In the genomic region with DNA sequence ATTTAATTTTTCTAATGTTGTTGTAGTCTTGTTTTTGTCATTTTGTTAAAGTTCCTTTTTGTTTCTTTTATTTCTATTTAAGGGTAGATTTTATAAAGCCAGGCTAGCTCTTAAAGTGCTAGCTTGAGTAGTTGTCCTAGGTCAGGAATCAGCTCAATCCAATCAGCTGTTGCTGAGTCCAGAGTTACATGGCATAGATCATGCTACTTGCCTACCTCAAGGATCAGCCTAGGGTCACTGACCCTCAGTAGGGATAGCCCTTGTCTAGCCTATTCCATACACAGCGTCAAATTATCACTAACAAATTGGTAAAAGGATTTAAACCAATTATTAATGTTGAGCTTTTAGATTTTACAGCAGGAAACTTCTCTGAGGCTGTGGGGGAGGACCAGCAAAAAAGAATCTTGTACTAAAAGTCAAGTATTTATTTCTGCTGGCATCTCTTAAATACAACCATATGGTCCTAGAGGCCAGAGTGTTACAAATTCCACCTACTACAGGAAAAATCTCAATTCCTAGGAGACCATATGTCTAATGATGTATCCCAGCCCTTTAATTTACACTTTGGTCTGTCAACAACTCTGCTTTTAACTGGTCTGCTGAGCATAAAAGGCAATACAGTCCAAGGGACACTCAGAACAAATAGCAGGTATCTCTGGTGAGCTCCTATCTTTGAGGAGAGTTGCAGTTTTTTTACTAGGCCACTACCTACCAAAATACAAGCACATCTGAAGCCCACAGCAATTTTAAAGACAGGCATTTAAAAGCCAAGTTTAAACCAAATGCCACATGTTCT, we compare ENCODE assay signal across 1 cellular context.
TF ChIP-seq lines count a peak whose summit lies in the region.

No MANE protein-coding gene starts in this region.

TF ChIP-seq in HepG2, 621 proteins besides CTCF, POLR2A, EP300 and RAD21 (continued from another document and continues in another):
- TF ChIP-seq, protein P1, sequence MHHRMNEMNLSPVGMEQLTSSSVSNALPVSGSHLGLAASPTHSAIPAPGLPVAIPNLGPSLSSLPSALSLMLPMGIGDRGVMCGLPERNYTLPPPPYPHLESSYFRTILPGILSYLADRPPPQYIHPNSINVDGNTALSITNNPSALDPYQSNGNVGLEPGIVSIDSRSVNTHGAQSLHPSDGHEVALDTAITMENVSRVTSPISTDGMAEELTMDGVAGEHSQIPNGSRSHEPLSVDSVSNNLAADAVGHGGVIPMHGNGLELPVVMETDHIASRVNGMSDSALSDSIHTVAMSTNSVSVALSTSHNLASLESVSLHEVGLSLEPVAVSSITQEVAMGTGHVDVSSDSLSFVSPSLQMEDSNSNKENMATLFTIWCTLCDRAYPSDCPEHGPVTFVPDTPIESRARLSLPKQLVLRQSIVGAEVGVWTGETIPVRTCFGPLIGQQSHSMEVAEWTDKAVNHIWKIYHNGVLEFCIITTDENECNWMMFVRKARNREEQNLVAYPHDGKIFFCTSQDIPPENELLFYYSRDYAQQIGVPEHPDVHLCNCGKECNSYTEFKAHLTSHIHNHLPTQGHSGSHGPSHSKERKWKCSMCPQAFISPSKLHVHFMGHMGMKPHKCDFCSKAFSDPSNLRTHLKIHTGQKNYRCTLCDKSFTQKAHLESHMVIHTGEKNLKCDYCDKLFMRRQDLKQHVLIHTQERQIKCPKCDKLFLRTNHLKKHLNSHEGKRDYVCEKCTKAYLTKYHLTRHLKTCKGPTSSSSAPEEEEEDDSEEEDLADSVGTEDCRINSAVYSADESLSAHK (CRISPR knock-in tag; IDR thresholded peaks at IDR 0.05; ENCODE audit: borderline replicate concordance) = no peak
- TF ChIP-seq ARNTL (CRISPR knock-in tag; IDR thresholded peaks at IDR 0.05) (no peak), ZNF614 (CRISPR knock-in tag; IDR thresholded peaks at IDR 0.05; ENCODE audit: borderline replicate concordance) (no peak), NBN (conservative IDR thresholded peaks at IDR 0.05) (no peak), ZNF891 (CRISPR knock-in tag; IDR thresholded peaks at IDR 0.05) (no peak), ZIK1 (CRISPR knock-in tag; IDR thresholded peaks at IDR 0.05; ENCODE audit: borderline replicate concordance, low read depth) (no peak), ZNF761 (CRISPR knock-in tag; conservative IDR thresholded peaks at IDR 0.05) (no peak), EZH2 (conservative IDR thresholded peaks at IDR 0.05; ENCODE audit: low read depth, low read length) (no peak), ZNF883 (CRISPR knock-in tag; IDR thresholded peaks at IDR 0.05; ENCODE audit: not compliant biosample characterization) (no peak), RBM39 (IDR thresholded peaks at IDR 0.05; ENCODE audit: low read depth, low read length, poor library complexity, severe bottlenecking) (no peak), ZNF232 (CRISPR knock-in tag; IDR thresholded peaks at IDR 0.05; ENCODE audit: borderline replicate concordance) (no peak), KDM3A (CRISPR knock-in tag; IDR thresholded peaks at IDR 0.05; ENCODE audit: low read depth) (no peak), ZNF33A (CRISPR knock-in tag; IDR thresholded peaks at IDR 0.05; ENCODE audit: borderline replicate concordance) (no peak), RARA (CRISPR knock-in tag; IDR thresholded peaks at IDR 0.05) (no peak), HNF4A (CRISPR knock-in tag; IDR thresholded peaks at IDR 0.05) (peak; percentile 50), ZNF253 (CRISPR knock-in tag; IDR thresholded peaks at IDR 0.05; ENCODE audit: borderline replicate concordance) (no peak), ZNF747 (CRISPR knock-in tag; IDR thresholded peaks at IDR 0.05; ENCODE audit: borderline replicate concordance) (no peak), ZNF441 (CRISPR knock-in tag; IDR thresholded peaks at IDR 0.05; ENCODE audit: borderline replicate concordance) (no peak), MIER3 (CRISPR knock-in tag; IDR thresholded peaks at IDR 0.05; ENCODE audit: borderline replicate concordance) (no peak), FOXK1 (CRISPR knock-in tag; IDR thresholded peaks at IDR 0.05; ENCODE audit: borderline replicate concordance, low read depth) (no peak), TCF7 (IDR thresholded peaks at IDR 0.05; ENCODE audit: low read depth) (0 out of 2 replicates have a peak, but pooled peaks have one; percentile 6), SETDB1 (CRISPR knock-in tag; IDR thresholded peaks at IDR 0.05; ENCODE audit: borderline replicate concordance) (no peak)
- TF ChIP-seq, protein P2, sequence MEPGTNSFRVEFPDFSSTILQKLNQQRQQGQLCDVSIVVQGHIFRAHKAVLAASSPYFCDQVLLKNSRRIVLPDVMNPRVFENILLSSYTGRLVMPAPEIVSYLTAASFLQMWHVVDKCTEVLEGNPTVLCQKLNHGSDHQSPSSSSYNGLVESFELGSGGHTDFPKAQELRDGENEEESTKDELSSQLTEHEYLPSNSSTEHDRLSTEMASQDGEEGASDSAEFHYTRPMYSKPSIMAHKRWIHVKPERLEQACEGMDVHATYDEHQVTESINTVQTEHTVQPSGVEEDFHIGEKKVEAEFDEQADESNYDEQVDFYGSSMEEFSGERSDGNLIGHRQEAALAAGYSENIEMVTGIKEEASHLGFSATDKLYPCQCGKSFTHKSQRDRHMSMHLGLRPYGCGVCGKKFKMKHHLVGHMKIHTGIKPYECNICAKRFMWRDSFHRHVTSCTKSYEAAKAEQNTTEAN (CRISPR knock-in tag; conservative IDR thresholded peaks at IDR 0.05) = no peak
- TF ChIP-seq, protein P3, sequence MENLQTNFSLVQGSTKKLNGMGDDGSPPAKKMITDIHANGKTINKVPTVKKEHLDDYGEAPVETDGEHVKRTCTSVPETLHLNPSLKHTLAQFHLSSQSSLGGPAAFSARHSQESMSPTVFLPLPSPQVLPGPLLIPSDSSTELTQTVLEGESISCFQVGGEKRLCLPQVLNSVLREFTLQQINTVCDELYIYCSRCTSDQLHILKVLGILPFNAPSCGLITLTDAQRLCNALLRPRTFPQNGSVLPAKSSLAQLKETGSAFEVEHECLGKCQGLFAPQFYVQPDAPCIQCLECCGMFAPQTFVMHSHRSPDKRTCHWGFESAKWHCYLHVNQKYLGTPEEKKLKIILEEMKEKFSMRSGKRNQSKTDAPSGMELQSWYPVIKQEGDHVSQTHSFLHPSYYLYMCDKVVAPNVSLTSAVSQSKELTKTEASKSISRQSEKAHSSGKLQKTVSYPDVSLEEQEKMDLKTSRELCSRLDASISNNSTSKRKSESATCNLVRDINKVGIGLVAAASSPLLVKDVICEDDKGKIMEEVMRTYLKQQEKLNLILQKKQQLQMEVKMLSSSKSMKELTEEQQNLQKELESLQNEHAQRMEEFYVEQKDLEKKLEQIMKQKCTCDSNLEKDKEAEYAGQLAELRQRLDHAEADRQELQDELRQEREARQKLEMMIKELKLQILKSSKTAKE (CRISPR knock-in tag; IDR thresholded peaks at IDR 0.05; ENCODE audit: borderline replicate concordance) = no peak
- TF ChIP-seq, protein P4, sequence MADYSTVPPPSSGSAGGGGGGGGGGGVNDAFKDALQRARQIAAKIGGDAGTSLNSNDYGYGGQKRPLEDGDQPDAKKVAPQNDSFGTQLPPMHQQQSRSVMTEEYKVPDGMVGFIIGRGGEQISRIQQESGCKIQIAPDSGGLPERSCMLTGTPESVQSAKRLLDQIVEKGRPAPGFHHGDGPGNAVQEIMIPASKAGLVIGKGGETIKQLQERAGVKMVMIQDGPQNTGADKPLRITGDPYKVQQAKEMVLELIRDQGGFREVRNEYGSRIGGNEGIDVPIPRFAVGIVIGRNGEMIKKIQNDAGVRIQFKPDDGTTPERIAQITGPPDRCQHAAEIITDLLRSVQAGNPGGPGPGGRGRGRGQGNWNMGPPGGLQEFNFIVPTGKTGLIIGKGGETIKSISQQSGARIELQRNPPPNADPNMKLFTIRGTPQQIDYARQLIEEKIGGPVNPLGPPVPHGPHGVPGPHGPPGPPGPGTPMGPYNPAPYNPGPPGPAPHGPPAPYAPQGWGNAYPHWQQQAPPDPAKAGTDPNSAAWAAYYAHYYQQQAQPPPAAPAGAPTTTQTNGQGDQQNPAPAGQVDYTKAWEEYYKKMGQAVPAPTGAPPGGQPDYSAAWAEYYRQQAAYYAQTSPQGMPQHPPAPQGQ (CRISPR knock-in tag; IDR thresholded peaks at IDR 0.05; ENCODE audit: borderline replicate concordance) = no peak
- TF ChIP-seq, protein P5, sequence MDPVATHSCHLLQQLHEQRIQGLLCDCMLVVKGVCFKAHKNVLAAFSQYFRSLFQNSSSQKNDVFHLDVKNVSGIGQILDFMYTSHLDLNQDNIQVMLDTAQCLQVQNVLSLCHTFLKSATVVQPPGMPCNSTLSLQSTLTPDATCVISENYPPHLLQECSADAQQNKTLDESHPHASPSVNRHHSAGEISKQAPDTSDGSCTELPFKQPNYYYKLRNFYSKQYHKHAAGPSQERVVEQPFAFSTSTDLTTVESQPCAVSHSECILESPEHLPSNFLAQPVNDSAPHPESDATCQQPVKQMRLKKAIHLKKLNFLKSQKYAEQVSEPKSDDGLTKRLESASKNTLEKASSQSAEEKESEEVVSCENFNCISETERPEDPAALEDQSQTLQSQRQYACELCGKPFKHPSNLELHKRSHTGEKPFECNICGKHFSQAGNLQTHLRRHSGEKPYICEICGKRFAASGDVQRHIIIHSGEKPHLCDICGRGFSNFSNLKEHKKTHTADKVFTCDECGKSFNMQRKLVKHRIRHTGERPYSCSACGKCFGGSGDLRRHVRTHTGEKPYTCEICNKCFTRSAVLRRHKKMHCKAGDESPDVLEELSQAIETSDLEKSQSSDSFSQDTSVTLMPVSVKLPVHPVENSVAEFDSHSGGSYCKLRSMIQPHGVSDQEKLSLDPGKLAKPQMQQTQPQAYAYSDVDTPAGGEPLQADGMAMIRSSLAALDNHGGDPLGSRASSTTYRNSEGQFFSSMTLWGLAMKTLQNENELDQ (CRISPR knock-in tag; IDR thresholded peaks at IDR 0.05; ENCODE audit: borderline replicate concordance) = no peak
- TF ChIP-seq, protein P6, sequence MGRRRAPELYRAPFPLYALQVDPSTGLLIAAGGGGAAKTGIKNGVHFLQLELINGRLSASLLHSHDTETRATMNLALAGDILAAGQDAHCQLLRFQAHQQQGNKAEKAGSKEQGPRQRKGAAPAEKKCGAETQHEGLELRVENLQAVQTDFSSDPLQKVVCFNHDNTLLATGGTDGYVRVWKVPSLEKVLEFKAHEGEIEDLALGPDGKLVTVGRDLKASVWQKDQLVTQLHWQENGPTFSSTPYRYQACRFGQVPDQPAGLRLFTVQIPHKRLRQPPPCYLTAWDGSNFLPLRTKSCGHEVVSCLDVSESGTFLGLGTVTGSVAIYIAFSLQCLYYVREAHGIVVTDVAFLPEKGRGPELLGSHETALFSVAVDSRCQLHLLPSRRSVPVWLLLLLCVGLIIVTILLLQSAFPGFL (CRISPR knock-in tag; IDR thresholded peaks at IDR 0.05) = no peak
- TF ChIP-seq, protein P7, sequence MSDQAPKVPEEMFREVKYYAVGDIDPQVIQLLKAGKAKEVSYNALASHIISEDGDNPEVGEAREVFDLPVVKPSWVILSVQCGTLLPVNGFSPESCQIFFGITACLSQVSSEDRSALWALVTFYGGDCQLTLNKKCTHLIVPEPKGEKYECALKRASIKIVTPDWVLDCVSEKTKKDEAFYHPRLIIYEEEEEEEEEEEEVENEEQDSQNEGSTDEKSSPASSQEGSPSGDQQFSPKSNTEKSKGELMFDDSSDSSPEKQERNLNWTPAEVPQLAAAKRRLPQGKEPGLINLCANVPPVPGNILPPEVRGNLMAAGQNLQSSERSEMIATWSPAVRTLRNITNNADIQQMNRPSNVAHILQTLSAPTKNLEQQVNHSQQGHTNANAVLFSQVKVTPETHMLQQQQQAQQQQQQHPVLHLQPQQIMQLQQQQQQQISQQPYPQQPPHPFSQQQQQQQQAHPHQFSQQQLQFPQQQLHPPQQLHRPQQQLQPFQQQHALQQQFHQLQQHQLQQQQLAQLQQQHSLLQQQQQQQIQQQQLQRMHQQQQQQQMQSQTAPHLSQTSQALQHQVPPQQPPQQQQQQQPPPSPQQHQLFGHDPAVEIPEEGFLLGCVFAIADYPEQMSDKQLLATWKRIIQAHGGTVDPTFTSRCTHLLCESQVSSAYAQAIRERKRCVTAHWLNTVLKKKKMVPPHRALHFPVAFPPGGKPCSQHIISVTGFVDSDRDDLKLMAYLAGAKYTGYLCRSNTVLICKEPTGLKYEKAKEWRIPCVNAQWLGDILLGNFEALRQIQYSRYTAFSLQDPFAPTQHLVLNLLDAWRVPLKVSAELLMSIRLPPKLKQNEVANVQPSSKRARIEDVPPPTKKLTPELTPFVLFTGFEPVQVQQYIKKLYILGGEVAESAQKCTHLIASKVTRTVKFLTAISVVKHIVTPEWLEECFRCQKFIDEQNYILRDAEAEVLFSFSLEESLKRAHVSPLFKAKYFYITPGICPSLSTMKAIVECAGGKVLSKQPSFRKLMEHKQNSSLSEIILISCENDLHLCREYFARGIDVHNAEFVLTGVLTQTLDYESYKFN (CRISPR knock-in tag; conservative IDR thresholded peaks at IDR 0.05) = peak; percentile 70
- TF ChIP-seq, protein P8, sequence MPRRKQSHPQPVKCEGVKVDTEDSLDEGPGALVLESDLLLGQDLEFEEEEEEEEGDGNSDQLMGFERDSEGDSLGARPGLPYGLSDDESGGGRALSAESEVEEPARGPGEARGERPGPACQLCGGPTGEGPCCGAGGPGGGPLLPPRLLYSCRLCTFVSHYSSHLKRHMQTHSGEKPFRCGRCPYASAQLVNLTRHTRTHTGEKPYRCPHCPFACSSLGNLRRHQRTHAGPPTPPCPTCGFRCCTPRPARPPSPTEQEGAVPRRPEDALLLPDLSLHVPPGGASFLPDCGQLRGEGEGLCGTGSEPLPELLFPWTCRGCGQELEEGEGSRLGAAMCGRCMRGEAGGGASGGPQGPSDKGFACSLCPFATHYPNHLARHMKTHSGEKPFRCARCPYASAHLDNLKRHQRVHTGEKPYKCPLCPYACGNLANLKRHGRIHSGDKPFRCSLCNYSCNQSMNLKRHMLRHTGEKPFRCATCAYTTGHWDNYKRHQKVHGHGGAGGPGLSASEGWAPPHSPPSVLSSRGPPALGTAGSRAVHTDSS (CRISPR knock-in tag; conservative IDR thresholded peaks at IDR 0.05) = no peak
- TF ChIP-seq, protein P9, sequence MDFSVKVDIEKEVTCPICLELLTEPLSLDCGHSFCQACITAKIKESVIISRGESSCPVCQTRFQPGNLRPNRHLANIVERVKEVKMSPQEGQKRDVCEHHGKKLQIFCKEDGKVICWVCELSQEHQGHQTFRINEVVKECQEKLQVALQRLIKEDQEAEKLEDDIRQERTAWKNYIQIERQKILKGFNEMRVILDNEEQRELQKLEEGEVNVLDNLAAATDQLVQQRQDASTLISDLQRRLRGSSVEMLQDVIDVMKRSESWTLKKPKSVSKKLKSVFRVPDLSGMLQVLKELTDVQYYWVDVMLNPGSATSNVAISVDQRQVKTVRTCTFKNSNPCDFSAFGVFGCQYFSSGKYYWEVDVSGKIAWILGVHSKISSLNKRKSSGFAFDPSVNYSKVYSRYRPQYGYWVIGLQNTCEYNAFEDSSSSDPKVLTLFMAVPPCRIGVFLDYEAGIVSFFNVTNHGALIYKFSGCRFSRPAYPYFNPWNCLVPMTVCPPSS (IDR thresholded peaks at IDR 0.05) = no peak
